20 cellular contexts compared by ENCODE assay signal in the genomic region with DNA sequence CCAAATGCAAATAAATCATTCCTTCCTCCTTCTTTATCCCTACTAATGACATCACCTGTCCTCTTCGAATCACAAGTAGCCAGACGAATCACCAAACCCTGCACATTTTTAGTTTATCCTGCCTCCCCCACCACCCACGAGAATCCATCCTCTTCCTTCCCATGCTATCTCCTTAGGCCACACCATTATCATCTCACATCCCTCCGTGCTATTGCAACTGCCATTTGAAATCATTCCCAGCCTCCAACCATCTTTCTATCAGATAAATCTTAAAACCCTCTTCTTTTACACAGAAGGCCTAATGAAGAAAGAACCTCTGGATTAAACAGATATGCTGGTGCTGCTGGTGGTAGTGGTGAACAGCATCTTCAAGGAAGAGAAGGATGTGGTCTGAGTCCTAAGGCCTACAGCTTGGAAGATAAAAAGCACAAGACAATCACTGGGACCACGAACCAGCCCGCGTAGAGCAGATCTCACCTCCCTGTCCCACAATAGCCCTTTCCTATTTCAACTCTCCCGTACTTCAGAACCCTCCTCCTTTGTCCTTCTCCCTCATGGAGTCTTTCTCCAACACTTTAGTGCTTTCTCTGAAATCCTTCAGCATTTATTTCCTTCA.
"Had no signal": no experiment of that assay in that cellular context is flagged by ENCODE, and none has a peak within 500 bp of the region (broad histone marks: within the 10 kb centered on the region; RNA-seq: fewer than 3 reads in every experiment).

No MANE protein-coding gene starts in this region.

- H3K36me3 Mint-ChIP-seq: IgD-negative memory B cell, T-cell had no signal

- ATAC-seq: Panc1, PC-3, T-cell had no signal

- H3K27ac ChIP-seq: RWPE1 had no signal

- H3K4me2 ChIP-seq: SK-N-SH had no signal

- H3K4me1 Mint-ChIP-seq: IgD-negative memory B cell had no signal

- H3K27me3 Mint-ChIP-seq: IgD-negative memory B cell had no signal

- H3K9me3 ChIP-seq: SK-N-SH had no signal

- H3K4me3 Mint-ChIP-seq: IgD-negative memory B cell, T-cell had no signal

- H3K9ac ChIP-seq: SK-N-SH had no signal

- H3K27ac Mint-ChIP-seq: IgD-negative memory B cell, T-cell had no signal

- H3K9me3 Mint-ChIP-seq: IgD-negative memory B cell, T-cell had no signal

- DNase-seq: Kasumi-1, KG1, MM.1S, NCI-H1092 treated with DMSO at 0.1 percent for 48 hours, NCI-H1436, NCI-H187 treated with DMSO at 0.1 percent for 48 hours, NCI-H2029 treated with DMSO at 0.1 percent for 48 hours, NCI-H2171 treated with DMSO at 0.1 percent for 48 hours, NCI-H2227 treated with DMSO at 0.1 percent for 48 hours, NCI-H524, NCI-H526 treated with DMSO at 0.1 percent for 48 hours, NCI-H748 treated with DMSO at 0.1 percent for 48 hours, PC-3, SHP77, SK-N-SH, SW 1271, T-cell had no signal
